In the genomic region with DNA sequence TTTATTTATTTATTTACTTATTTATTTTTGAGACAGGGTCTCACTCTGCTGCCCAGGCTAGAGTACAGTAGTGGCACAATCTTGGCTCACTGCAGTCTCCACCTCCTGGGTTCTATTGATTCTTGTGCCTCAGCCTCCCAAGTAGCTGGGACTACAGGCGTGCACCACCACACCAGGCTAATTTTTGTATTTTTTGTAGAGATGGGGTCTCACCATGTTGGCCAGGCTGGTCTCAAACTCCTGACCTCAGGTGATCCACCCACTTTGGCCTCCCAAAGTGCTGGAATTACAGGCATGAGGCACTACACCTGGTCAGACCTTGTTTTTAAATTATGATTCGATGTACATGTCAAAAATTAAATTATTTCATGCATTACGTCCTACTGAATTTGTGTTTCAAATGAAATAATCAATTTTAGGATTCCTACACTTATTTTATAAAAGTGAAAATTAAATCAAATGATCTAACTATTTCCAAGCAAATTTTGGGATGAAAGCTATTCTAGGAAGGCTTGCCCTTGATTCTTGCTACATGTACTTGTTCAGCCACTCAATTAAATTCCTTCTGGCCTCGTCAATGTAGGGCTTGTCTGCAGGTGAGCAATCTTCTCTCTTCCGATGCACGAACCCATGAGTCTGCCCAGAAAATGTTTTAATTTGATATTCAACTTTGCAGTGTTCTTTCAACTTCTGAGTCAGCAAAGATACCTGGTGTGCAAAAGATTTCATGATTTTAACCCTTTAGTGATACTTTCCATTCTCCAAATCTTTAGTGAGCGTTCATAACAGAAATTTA, we compare ENCODE assay signal across 28 cellular contexts.
"Had no signal": no experiment of that assay in that cellular context is flagged by ENCODE, and none has a peak within 500 bp of the region (broad histone marks: within the 10 kb centered on the region; RNA-seq: fewer than 3 reads in every experiment).

No MANE protein-coding gene starts in this region.

- H3K9me3 ChIP-seq: lower lobe of right lung, neutrophil, right atrium auricular region, suprapubic skin, thoracic aorta, tibial artery, uterus had no signal

- ATAC-seq: left cardiac atrium; left lobe of liver; left ventricle myocardium superior; lower lobe of right lung; natural killer cell; sciatic nerve; stimulated activated effector memory CD8-positive, alpha-beta T cell treated with anti-CD3 and anti-CD28 coated beads, Interleukin-12 subunit alpha, Interleukin-12 subunit beta, amount 100 ng/mL, for 72 hours had no signal

- H3K9me3 Mint-ChIP-seq: mesothelial cell of epicardium; naive B cell; natural killer cell; nephron progenitor cell; neural progenitor cell; stimulated activated effector memory CD8-positive, alpha-beta T cell treated with anti-CD3 and anti-CD28 coated beads, Interleukin-12 subunit alpha, Interleukin-12 subunit beta, amount 100 ng/mL, for 72 hours; stimulated activated naive CD8-positive, alpha-beta T cell treated with anti-CD3 and anti-CD28 coated beads, Interleukin-15, Interleukin-2, amounts not matched to agents 100 ng/mL and 50 ng/mL, for 24 hours; type B pancreatic cell had no signal

- FAIRE-seq: keratinocyte had no signal

- H3K4me3 ChIP-seq: lower lobe of right lung, neural progenitor cell, right atrium auricular region, skin epidermis, suprapubic skin, thoracic aorta, tibial artery, uterus had no signal

- H3K27ac Mint-ChIP-seq: mesothelial cell of epicardium; natural killer cell; nephron progenitor cell; neural progenitor cell; stimulated activated effector memory CD8-positive, alpha-beta T cell treated with anti-CD3 and anti-CD28 coated beads, Interleukin-12 subunit alpha, Interleukin-12 subunit beta, amount 100 ng/mL, for 72 hours; stimulated activated naive CD8-positive, alpha-beta T cell treated with anti-CD3 and anti-CD28 coated beads, Interleukin-15, Interleukin-2, amounts not matched to agents 100 ng/mL and 50 ng/mL, for 24 hours; type B pancreatic cell had no signal

- H3K27ac ChIP-seq: lower lobe of right lung, neural progenitor cell, neutrophil, parathyroid adenoma, right atrium auricular region, skin epidermis, suprapubic skin, thoracic aorta, tibial artery, uterus had no signal

- H3K4me1 ChIP-seq: parathyroid adenoma, right atrium auricular region, suprapubic skin, uterus had no signal

- H3K36me3 ChIP-seq: lower lobe of right lung, neural progenitor cell, neutrophil, suprapubic skin, thoracic aorta had no signal

- H3K4me3 Mint-ChIP-seq: mesothelial cell of epicardium; naive B cell; natural killer cell; nephron progenitor cell; neural progenitor cell; stimulated activated effector memory CD8-positive, alpha-beta T cell treated with anti-CD3 and anti-CD28 coated beads, Interleukin-12 subunit alpha, Interleukin-12 subunit beta, amount 100 ng/mL, for 72 hours; stimulated activated naive CD8-positive, alpha-beta T cell treated with anti-CD3 and anti-CD28 coated beads, Interleukin-15, Interleukin-2, amounts not matched to agents 100 ng/mL and 50 ng/mL, for 24 hours; type B pancreatic cell had no signal

- H3K27me3 ChIP-seq: neural progenitor cell, neutrophil, right atrium auricular region, suprapubic skin, tibial artery, uterus had no signal

- DNase-seq: hippocampal formation; kidney glomerular epithelial cell; left cardiac atrium; left ventricle myocardium superior; lower lobe of right lung; mesendoderm; naive B cell; natural killer cell; nephron progenitor cell; occipital lobe; stimulated activated CD4-positive, alpha-beta T cell treated with anti-CD3 and anti-CD28 coated beads, Interleukin-4, amount 100 ng/mL, for 24 hours; stimulated activated naive CD4-positive, alpha-beta T cell; tibial artery; uterus had no signal

- H3K36me3 Mint-ChIP-seq: naive B cell; natural killer cell; stimulated activated effector memory CD8-positive, alpha-beta T cell treated with anti-CD3 and anti-CD28 coated beads, Interleukin-12 subunit alpha, Interleukin-12 subunit beta, amount 100 ng/mL, for 72 hours had no signal

- H3K27me3 Mint-ChIP-seq: type B pancreatic cell had no signal
